9 cellular contexts compared by ENCODE assay signal in the genomic region with DNA sequence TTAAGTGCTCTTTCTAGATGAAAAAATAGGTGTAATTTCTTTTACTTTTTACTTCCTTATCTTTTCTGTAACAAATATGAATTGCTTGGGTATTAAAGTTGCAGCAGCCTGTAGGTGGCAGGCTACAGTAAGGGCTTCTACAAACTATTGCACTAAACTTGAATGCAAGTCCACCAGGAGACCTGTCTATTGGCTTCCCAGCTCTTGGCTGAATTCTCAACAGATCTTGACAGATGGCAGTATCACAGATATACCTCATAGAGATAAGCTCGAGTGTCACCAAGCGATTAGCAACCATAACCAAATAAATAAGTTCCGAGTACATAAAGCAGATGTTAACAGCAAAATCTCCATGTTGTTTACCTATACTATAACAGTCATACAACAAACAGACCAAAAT. TPM values are rescaled to one million over a fixed set of nuclear protein-coding genes. Genes with fewer than 3 reads are reported as not detected.
DNase-seq lines count a peak whose midpoint lies in the region; ATAC-seq and TF ChIP-seq lines count a peak whose summit lies in the region.
"Had no signal": no experiment of that assay in that cellular context is flagged by ENCODE, and none has a peak within 500 bp of the region (broad histone marks: within the 10 kb centered on the region; RNA-seq: fewer than 3 reads in every experiment).

No MANE protein-coding gene starts in this region.

- peak overlapping the region; percentile 33 for H3K4me2 ChIP-seq in PC-3 (ENCODE audit: low read length)

- H3K27ac ChIP-seq in HEK293 (ENCODE audit: extremely low read depth, low read depth, low read length): no peak overlapping the region
- H3K27ac ChIP-seq in PC-3 (ENCODE audit: low read length): no peak overlapping the region

- H3K9me3 Mint-ChIP-seq in Caco-2 (ENCODE audit: unreplicated experiment): no peaks in the 10 kb centered on the region
- no peaks in the 10 kb centered on the region for H3K9me3 Mint-ChIP-seq in activated naive CD4-positive, alpha-beta T cell treated with anti-CD3 and anti-CD28 coated beads, Interleukin-2, amount 50 U/mL, for 72 hours
- H3K9me3 Mint-ChIP-seq: T-helper 1 cell treated with Interleukin-12 subunit alpha and Interleukin-12 subunit beta and Interleukin-4 antibody, amounts not matched to agents 30 μg/mL and 1 μg/mL, for 36 hours had no signal

- no peaks in the 10 kb centered on the region for H3K27me3 Mint-ChIP-seq in Caco-2 (ENCODE audit: insufficient read depth, unreplicated experiment)

- ATAC-seq in PC-3 (peak; percentile 68), GM19035 (IDR thresholded peaks at IDR 0.05; ENCODE audit: unreplicated experiment) (no peak), GM21528 (IDR thresholded peaks at IDR 0.05; ENCODE audit: low FRiP score, unreplicated experiment) (no peak)
- ATAC-seq in activated naive CD4-positive, alpha-beta T cell treated with anti-CD3 and anti-CD28 coated beads, Interleukin-2, amount 50 U/mL, for 72 hours: peak; percentile 56 to 68

- H3K36me3 ChIP-seq in Caco-2 (ENCODE audit: control insufficient read depth, insufficient read depth, low read length) (no peaks in the 10 kb centered on the region), HEK293 (ENCODE audit: control insufficient read depth in 2 of 2, insufficient read depth in 1 of 2, low read length in 2 of 2) (peaks cover 12 to 30% of the 10 kb centered on the region in 2 experiments; a peak in 2 of 3 replicates), PC-3 (ENCODE audit: low read depth, low read length) (no peaks in the 10 kb centered on the region; the same call in 1 of the 2 replicates)

- no peaks in the 10 kb centered on the region for H3K9me3 ChIP-seq in Caco-2
- no peaks in the 10 kb centered on the region for H3K9me3 ChIP-seq in HEK293 (ENCODE audit: control insufficient read depth, insufficient read depth, low read depth, low read length)
- H3K9me3 ChIP-seq in PC-3 (ENCODE audit: low read length): no peaks in the 10 kb centered on the region

- TF ChIP-seq CTCF in Caco-2 (IDR thresholded peaks at IDR 0.05; ENCODE audit: insufficient read depth in 1 of 2, low read depth in 1 of 2, low read length in 1 of 2, severe bottlenecking in 1 of 2, unreplicated experiment in 1 of 2): peak; percentile 49 to 83
- TF ChIP-seq CTCF in HEK293 (tag by site-specific recombination; IDR thresholded peaks at IDR 0.05): peak; percentile 76; the same call in 1 of the 2 replicates
- TF ChIP-seq CTCF in PC-3 (conservative IDR thresholded peaks at IDR 0.05; ENCODE audit: low read depth, low read length): peak; percentile 76

- no peaks in the 10 kb centered on the region for H3K4me1 ChIP-seq in Caco-2
- 0 out of 2 replicates have a peak, but pooled peaks cover 2% of the 10 kb centered on the region for H3K4me1 ChIP-seq in HEK293 (ENCODE audit: control insufficient read depth, insufficient read depth, low read length)
- H3K4me1 ChIP-seq in PC-3 (ENCODE audit: insufficient read depth, low read length): peaks cover 32% of the 10 kb centered on the region

- no peak overlapping the region for H3K27ac Mint-ChIP-seq in Caco-2 (ENCODE audit: unreplicated experiment)
- peak overlapping the region in 1 of 2 donors; percentile 61 for H3K27ac Mint-ChIP-seq in activated naive CD4-positive, alpha-beta T cell treated with anti-CD3 and anti-CD28 coated beads, Interleukin-2, amount 50 U/mL, for 72 hours
- H3K27ac Mint-ChIP-seq: T-helper 1 cell treated with Interleukin-12 subunit alpha and Interleukin-12 subunit beta and Interleukin-4 antibody, amounts not matched to agents 30 μg/mL and 1 μg/mL, for 36 hours had no signal

- CTCF ChIA-PET in Caco-2 (lab: Charles Lee) (interaction anchor here (0.6 to 1.7 kb wide), 9 partner anchors 19 to 224 kb away, joined by 3 to 17 read pairs (median 3); partner anchors contain the start of gene MT1X), HEK293 (lab: Yijun Ruan, JAX) (interaction anchor here (0.6 to 3.3 kb wide), 18 partner anchors 9 to 284 kb away, joined by 3 to 17 read pairs (median 4); no protein-coding TSS in a partner anchor), PC-3 (lab: Charles Lee) (interaction anchor here (0.9 to 1.0 kb wide), 3 partner anchors 63 to 188 kb away, joined by 3 to 6 read pairs (median 4); partner anchors contain the start of genes NUDT21 and OGFOD1)

- H3K9me2 ChIP-seq in PC-3 (replicated peaks; ENCODE audit: low read length): no peaks in the 10 kb centered on the region

- H3K4me3 Mint-ChIP-seq in Caco-2 (ENCODE audit: unreplicated experiment): no peak overlapping the region
- H3K4me3 Mint-ChIP-seq: T-helper 1 cell treated with Interleukin-12 subunit alpha and Interleukin-12 subunit beta and Interleukin-4 antibody, amounts not matched to agents 30 μg/mL and 1 μg/mL, for 36 hours had no signal

- DNase-seq in Caco-2 (peak; percentile 67 to 71), PC-3 (peak; percentile 64), glomerular visceral epithelial cell (ENCODE audit: extremely low spot score) (peak; percentile 47), putamen (ENCODE audit: low spot score) (peak; percentile 48)
- peak in 1 of 2 donors; percentile 9 for DNase-seq in activated naive CD4-positive, alpha-beta T cell treated with anti-CD3 and anti-CD28 coated beads, Interleukin-2, amount 50 U/mL, for 72 hours (ENCODE audit: low spot score in 2 of 2)

- H2AFZ ChIP-seq in PC-3 (ENCODE audit: low read length): no peak overlapping the region

- H3K27me3 ChIP-seq in Caco-2 (replicated peaks; ENCODE audit: control insufficient read depth, insufficient read depth, low read length) (no peaks in the 10 kb centered on the region), PC-3 (ENCODE audit: low read length) (no peaks in the 10 kb centered on the region)

- POLR2A ChIA-PET in Caco-2 (lab: Charles Lee): no interaction called here
- POLR2A ChIA-PET in HEK293 (lab: Yijun Ruan, JAX): no interaction called here
- POLR2A ChIA-PET in PC-3 (lab: Charles Lee; ENCODE audit: unreplicated experiment): no interaction called here

- no peak overlapping the region for H3K4me3 ChIP-seq in Caco-2 (ENCODE audit: low read depth, low read length)
- H3K4me3 ChIP-seq in HEK293 (ENCODE audit: low read depth, low read length): no peak overlapping the region
- H3K4me3 ChIP-seq in PC-3 (ENCODE audit: low read length): no peak overlapping the region

- BruUV-seq in Caco-2 (replicated peaks; lab: Mats Ljungman, UMichigan): no TSS peak
- no TSS peak for BruUV-seq in PC-3 (replicated peaks; lab: Mats Ljungman, UMichigan)

- no peaks in the 10 kb centered on the region for H3F3A ChIP-seq in PC-3 (ENCODE audit: low read length, unreplicated experiment)

- peaks cover 5% of the 10 kb centered on the region for H4K20me1 ChIP-seq in PC-3 (ENCODE audit: low read length)

- intact Hi-C loops in Caco-2 (cut with micrococcal nuclease; ENCODE audit: unreplicated experiment) (loop anchor here (1.0 kb wide), 2 partner anchors 86 to 188 kb away; no protein-coding TSS in a partner anchor), PC-3 (cut with micrococcal nuclease) (loop anchor here (1.0 kb wide), 3 partner anchors 86 to 275 kb away; no protein-coding TSS in a partner anchor)

- peaks cover 21% of the 10 kb centered on the region for H3K79me2 ChIP-seq in PC-3 (ENCODE audit: low read length)

- no peak overlapping the region for H3K9ac ChIP-seq in PC-3 (ENCODE audit: low read length)

- no peaks in the 10 kb centered on the region for H3K4me1 Mint-ChIP-seq in Caco-2 (ENCODE audit: low read depth, unreplicated experiment)

- H3K36me3 Mint-ChIP-seq in Caco-2 (ENCODE audit: insufficient read depth, unreplicated experiment): no peaks in the 10 kb centered on the region
- no peaks in the 10 kb centered on the region for H3K36me3 Mint-ChIP-seq in activated naive CD4-positive, alpha-beta T cell treated with anti-CD3 and anti-CD28 coated beads, Interleukin-2, amount 50 U/mL, for 72 hours

TF ChIP-seq in HEK293, 187 proteins besides CTCF, POLR2A, EP300 and RAD21 (continues in another document):
- TF ChIP-seq ZNF423 (tag by site-specific recombination; IDR thresholded peaks at IDR 0.05) (no peak), GLIS1 (tag by site-specific recombination; IDR thresholded peaks at IDR 0.05) (no peak), ZNF184 (tag by site-specific recombination; IDR thresholded peaks at IDR 0.05) (no peak), ZNF654 (tag by site-specific recombination; IDR thresholded peaks at IDR 0.05; ENCODE audit: low read depth) (peak; percentile 36), ZBTB44 (tag by site-specific recombination; IDR thresholded peaks at IDR 0.05) (peak; percentile 85), ZNF24 (tag by site-specific recombination; IDR thresholded peaks at IDR 0.05) (no peak), ZNF768 (tag by site-specific recombination; IDR thresholded peaks at IDR 0.05) (no peak), ZNF561 (tag by site-specific recombination; IDR thresholded peaks at IDR 0.05; ENCODE audit: borderline replicate concordance) (no peak), ZNF792 (tag by site-specific recombination; IDR thresholded peaks at IDR 0.05) (no peak), PRDM1 (tag by site-specific recombination; IDR thresholded peaks at IDR 0.05) (no peak), ZNF843 (tag by site-specific recombination; IDR thresholded peaks at IDR 0.05) (no peak)

RNA-seq across cellular contexts. Expression of gene BBS2, which starts 5.9 kb away (rescaled TPM):
- 25.6 and 27.7 TPM in 2 replicates for total RNA-seq in Caco-2 (2022)
- total RNA-seq in PC-3 (2014; rRNA removed): 17.6 and 19.2 TPM in 2 replicates
- total RNA-seq in activated naive CD4-positive, alpha-beta T cell treated with anti-CD3 and anti-CD28 coated beads, Interleukin-2, amount 50 U/mL, for 72 hours: 10 to 100 TPM; 26.2 to 27.1 TPM

RNA-seq across cellular contexts. Expression of gene MT4, which starts 50.9 kb away (rescaled TPM):
- total RNA-seq in Caco-2 (2022) (not detected in 2 replicates), PC-3 (2014; rRNA removed) (not detected in 2 replicates)
- total RNA-seq in activated naive CD4-positive, alpha-beta T cell treated with anti-CD3 and anti-CD28 coated beads, Interleukin-2, amount 50 U/mL, for 72 hours: not detected

Comparison
In these comparisons a context has a peak if more than half of its experiments do, and no peak if none do; other contexts are left out.
1. ATAC-seq: peak in PC-3 (single experiment) and activated naive CD4-positive, alpha-beta T cell treated with anti-CD3 and anti-CD28 coated beads, Interleukin-2, amount 50 U/mL, for 72 hours (2 of 2); none in GM19035 (single experiment) and GM21528 (single experiment).
2. Peak in every context shown above with its lines, with median percentiles within 50 percentile points of each other: CTCF ChIP-seq.